17 cellular contexts compared by ENCODE assay signal in genomic region chr21:46001821-46002681, GRCh38. TPM values are rescaled to one million over a fixed set of nuclear protein-coding genes. Genes with fewer than 3 reads are reported as not detected.
DNase-seq lines count a peak whose midpoint lies in the region; ATAC-seq, FAIRE-seq and TF ChIP-seq lines count a peak whose summit lies in the region.
"Had no signal": no experiment of that assay in that cellular context is flagged by ENCODE, and none has a peak within 500 bp of the region (broad histone marks: within the 10 kb centered on the region; RNA-seq: fewer than 3 reads in every experiment).

No MANE protein-coding gene starts in this region.

- no peak overlapping the region for H3K9ac ChIP-seq in DND-41 (ENCODE audit: low read depth, low read length)
- H3K9ac ChIP-seq: BLaER1 treated with 17β-estradiol and CSF1 and Interleukin-3, amounts not matched to agents 10 nM and 100 nM had no signal

- 90 to 93% methylated on average over 50 to 51 of the region's 51 CpGs for WGBS in pancreas, 2 donors

- H3K27ac ChIP-seq in DND-41 (ENCODE audit: low read length) (no peak overlapping the region), pancreas (no peak overlapping the region)
- H3K27ac ChIP-seq: BLaER1 treated with 17β-estradiol and CSF1 and Interleukin-3, amounts not matched to agents 10 nM and 100 nM; hepatocyte; SJSA1; tibial nerve had no signal

- no peak for FAIRE-seq in pancreas (lab: Jason Lieb, UNC)
- FAIRE-seq: TTC549 had no signal

- intact Hi-C loops in left ventricle myocardium superior (cut with micrococcal nuclease) (no loop called here), pancreas (cut with DNase I) (no loop called here)

- no peak overlapping the region for H3K4me3 ChIP-seq in DND-41 (ENCODE audit: low read depth in 1 of 2, low read length in 2 of 2)
- H3K4me3 ChIP-seq in MG63: no peak overlapping the region
- H3K4me3 ChIP-seq in pancreas: no peak overlapping the region
- H3K4me3 ChIP-seq: BLaER1 treated with 17β-estradiol and CSF1 and Interleukin-3, amounts not matched to agents 10 nM and 100 nM; hepatocyte; SJSA1; tibial nerve had no signal

- H3K9me3 ChIP-seq in DND-41 (ENCODE audit: insufficient read depth, low read length, severe bottlenecking): no peaks in the 10 kb centered on the region
- H3K9me3 ChIP-seq in MG63: no peaks in the 10 kb centered on the region
- H3K9me3 ChIP-seq in pancreas: no peaks in the 10 kb centered on the region
- H3K9me3 ChIP-seq: SJSA1, tibial nerve had no signal

- no peaks in the 10 kb centered on the region for H3K9me3 Mint-ChIP-seq in activated T-helper 17 cell treated with anti-CD3 and anti-CD28 coated beads, Interleukin-2, amount 50 U/mL, for 72 hours

- no peaks in the 10 kb centered on the region for H3K79me2 ChIP-seq in DND-41 (ENCODE audit: insufficient read depth, low read length)
- H3K79me2 ChIP-seq: hepatocyte had no signal

- no peak overlapping the region for H2AFZ ChIP-seq in DND-41 (ENCODE audit: low read depth, low read length)
- H2AFZ ChIP-seq: hepatocyte had no signal

- TF ChIP-seq CTCF in DND-41 (IDR thresholded peaks at IDR 0.05; ENCODE audit: borderline replicate concordance, extremely low read depth, low read length, poor library complexity, severe bottlenecking): no peak
- TF ChIP-seq CTCF in pancreas (IDR thresholded peaks at IDR 0.05): no peak

- no peaks in the 10 kb centered on the region for H4K20me1 ChIP-seq in DND-41 (ENCODE audit: insufficient read depth, low read length)
- H4K20me1 ChIP-seq: BLaER1 treated with 17β-estradiol and CSF1 and Interleukin-3, amounts not matched to agents 10 nM and 100 nM had no signal

- H3K27me3 Mint-ChIP-seq in activated T-helper 17 cell treated with anti-CD3 and anti-CD28 coated beads, Interleukin-2, amount 50 U/mL, for 72 hours: no peaks in the 10 kb centered on the region

- H3K4me3 Mint-ChIP-seq in activated T-helper 17 cell treated with anti-CD3 and anti-CD28 coated beads, Interleukin-2, amount 50 U/mL, for 72 hours: no peak overlapping the region

- H3K27me3 ChIP-seq in DND-41 (ENCODE audit: insufficient read depth, low read length, poor library complexity) (no peaks in the 10 kb centered on the region), MG63 (no peaks in the 10 kb centered on the region), pancreas (no peaks in the 10 kb centered on the region)
- H3K27me3 ChIP-seq: BLaER1 treated with 17β-estradiol and CSF1 and Interleukin-3, amounts not matched to agents 10 nM and 100 nM; hepatocyte; SJSA1; tibial nerve had no signal

- H3K36me3 ChIP-seq in DND-41 (ENCODE audit: insufficient read depth, low read length) (no peaks in the 10 kb centered on the region), MG63 (peaks cover 71% of the 10 kb centered on the region), pancreas (no peaks in the 10 kb centered on the region)
- H3K36me3 ChIP-seq: BLaER1 treated with 17β-estradiol and CSF1 and Interleukin-3, amounts not matched to agents 10 nM and 100 nM had no signal

- H3K4me1 Mint-ChIP-seq in activated T-helper 17 cell treated with anti-CD3 and anti-CD28 coated beads, Interleukin-2, amount 50 U/mL, for 72 hours: no peaks in the 10 kb centered on the region

- H3K27ac Mint-ChIP-seq in activated T-helper 17 cell treated with anti-CD3 and anti-CD28 coated beads, Interleukin-2, amount 50 U/mL, for 72 hours: no peak overlapping the region

- DNase-seq in DND-41: peak; percentile 1
- DNase-seq in MG63: peak; percentile 25
- DNase-seq in left ventricle myocardium superior: peak; percentile 33
- DNase-seq in pancreas: peak in 4 of 6 donors; percentile 12 to 70 (median 40)
- no peak for DNase-seq in middle frontal gyrus (ENCODE audit: extremely low spot score, low spot score)
- no peak for DNase-seq in NCI-H510A treated with DMSO at 0.1 percent for 48 hours (lab: John Stamatoyannopoulos, UW)
- DNase-seq: activated CD8-positive, alpha-beta memory T cell treated with anti-CD3 and anti-CD28 coated beads for 24 hours; erythroblast; NCI-H1092; NK-92 treated with Interleukin-12 subunit alpha and Interleukin-12 subunit beta, amount 100 ng/mL, for 24 hours; occipital lobe had no signal

- no peaks in the 10 kb centered on the region for H3K36me3 Mint-ChIP-seq in activated T-helper 17 cell treated with anti-CD3 and anti-CD28 coated beads, Interleukin-2, amount 50 U/mL, for 72 hours (ENCODE audit: low read depth)

- ATAC-seq in DND-41 (ENCODE audit: insufficient read depth, low read depth): no peak
- no peak for ATAC-seq in left ventricle myocardium superior
- no peak for ATAC-seq in pancreas
- ATAC-seq in activated T-helper 17 cell treated with anti-CD3 and anti-CD28 coated beads, Interleukin-2, amount 50 U/mL, for 72 hours (replicated peaks): no peak

- no peak overlapping the region for H3K4me2 ChIP-seq in DND-41 (ENCODE audit: insufficient read depth, low read length)
- H3K4me2 ChIP-seq: BLaER1 treated with 17β-estradiol and CSF1 and Interleukin-3, amounts not matched to agents 10 nM and 100 nM; hepatocyte had no signal

- H3K4me1 ChIP-seq in DND-41 (ENCODE audit: insufficient read depth, low read length) (no peaks in the 10 kb centered on the region), pancreas (no peaks in the 10 kb centered on the region)
- H3K4me1 ChIP-seq: BLaER1 treated with 17β-estradiol and CSF1 and Interleukin-3, amounts not matched to agents 10 nM and 100 nM; SJSA1; tibial nerve had no signal

RNA-seq across cellular contexts. Expression of gene COL6A1, which starts 20.5 kb away (rescaled TPM):
- total RNA-seq in MG63 (2014; rRNA removed; shearing (Covaris generic); ENCODE audit: low replicate concordance): 817 and 868 TPM in 2 replicates
- 188 TPM for total RNA-seq in left ventricle myocardium superior
- 100 to 1,000 TPM in 1 of 6 donors, 10 to 100 TPM in 5; 22.9 to 101 (median 41.9) TPM for total RNA-seq in pancreas
- 100 to 1,000 TPM in 1 of 2 donors, 10 to 100 TPM in 1; 97.4 to 131 TPM for polyA plus RNA-seq in pancreas
- total RNA-seq in activated T-helper 17 cell treated with anti-CD3 and anti-CD28 coated beads, Interleukin-2, amount 50 U/mL, for 72 hours: 1 to 10 TPM in 1 of 2 donors, under 1 TPM in 1; 0.69 to 2.0 TPM

Comparison
In these comparisons a context has a peak if more than half of its experiments do, and no peak if none do; other contexts are left out.
1. DNase-seq: peak in DND-41 (single experiment), MG63 (single experiment), left ventricle myocardium superior (single experiment) and pancreas (4 of 6); none in middle frontal gyrus (single experiment) and NCI-H510A treated with DMSO at 0.1 percent for 48 hours (single experiment).
2. RNA of gene COL6A1, which starts 20.5 kb away (total RNA-seq): 817 to 868 TPM in MG63, 188 TPM in left ventricle myocardium superior (single experiment) and 22.9 to 101 TPM in pancreas; 0.69 to 2.0 TPM in activated T-helper 17 cell treated with anti-CD3 and anti-CD28 coated beads, Interleukin-2, amount 50 U/mL, for 72 hours; every median in the first group is over 4 times any median in the second.